In the genomic region with DNA sequence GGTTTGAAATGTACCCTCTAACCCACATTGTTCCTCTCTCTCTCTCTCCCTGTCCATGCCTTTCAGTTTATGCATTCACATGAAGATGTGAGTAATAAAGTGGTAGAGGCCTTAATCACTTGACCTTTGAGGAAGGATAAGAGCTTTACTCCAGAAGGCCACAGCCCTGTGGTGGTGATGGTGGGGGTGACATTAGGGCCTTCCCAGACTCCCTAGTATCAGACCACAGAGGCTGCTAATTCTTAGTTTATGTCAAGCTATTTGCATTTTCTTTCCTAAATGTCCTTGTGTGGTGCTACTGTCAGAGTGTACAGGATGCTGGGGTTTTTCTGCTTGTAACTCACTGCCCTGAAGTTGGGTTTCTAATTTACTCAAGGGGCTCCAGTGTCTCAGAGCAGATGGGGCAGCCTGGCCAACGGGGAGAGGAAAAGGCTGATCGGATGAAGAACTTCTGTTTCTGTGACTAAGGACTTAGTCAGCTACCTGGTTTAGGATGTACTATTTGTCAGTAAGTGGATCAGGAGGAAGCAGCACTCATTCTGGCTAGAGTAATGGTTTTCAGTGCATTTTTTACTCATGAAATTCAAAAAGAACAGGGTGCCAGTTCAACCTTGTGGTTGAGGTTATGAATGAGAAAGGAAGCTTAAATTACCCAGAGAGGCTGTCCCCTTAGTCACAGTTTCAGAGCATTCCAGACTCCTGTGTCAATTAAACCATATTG, we compare ENCODE assay signal across 8 cellular contexts.
DNase-seq lines count a peak whose midpoint lies in the region; ATAC-seq and TF ChIP-seq lines count a peak whose summit lies in the region.

No MANE protein-coding gene starts in this region.

- no peaks in the 10 kb centered on the region for H3K27me3 ChIP-seq in tibial nerve

- H3K4me3 ChIP-seq in tibial nerve = no peak overlapping the region

- TF ChIP-seq CTCF in activated CD8-positive, alpha-beta T cell treated with anti-CD3 and anti-CD28 coated beads for 36 hours (IDR thresholded peaks at IDR 0.05) = no peak
- TF ChIP-seq CTCF in tibial nerve (IDR thresholded peaks at IDR 0.05) = no peak

- H3K4me1 ChIP-seq in tibial nerve = peaks cover 0 to 4% (median 1%) of the 10 kb centered on the region in 4 donors

- DNase-seq in activated gamma-delta T cell treated with anti-CD3 and anti-CD28 coated beads, Interleukin-2, amount 50 U/mL, for 16 hours (ENCODE audit: low read depth) = peak; percentile 2
- no peak for DNase-seq in activated gamma-delta T cell (lab: John Stamatoyannopoulos, UW)
- peak; percentile 80 for DNase-seq in activated CD8-positive, alpha-beta T cell treated with anti-CD3 and anti-CD28 coated beads for 36 hours
- peak; percentile 7 to 93 for DNase-seq in lung microvascular endothelial cell (ENCODE audit: low read depth in 2 of 2)
- no peak for DNase-seq in NCI-H2107 treated with DMSO at 0.1 percent for 48 hours (lab: John Stamatoyannopoulos, UW; ENCODE audit: unreplicated experiment)
- no peak for DNase-seq in tibial nerve (ENCODE audit: low spot score in 2 of 2)
- no peak for DNase-seq in UCSD-AML1 (lab: John Stamatoyannopoulos, UW; ENCODE audit: unreplicated experiment)

- H3K9me3 Mint-ChIP-seq in activated CD8-positive, alpha-beta T cell treated with anti-CD3 and anti-CD28 coated beads for 36 hours = no peaks in the 10 kb centered on the region

- POLR2A ChIA-PET in activated CD8-positive, alpha-beta T cell treated with anti-CD3 and anti-CD28 coated beads for 36 hours (lab: Charles Lee) = interaction anchor here (0.7 to 2.3 kb wide), 6 partner anchors 43 to 129 kb away, joined by 3 to 20 read pairs (median 4); no protein-coding TSS in a partner anchor

- peak overlapping the region in 2 of 4 donors; percentile 38 to 47 for H3K27ac ChIP-seq in tibial nerve

- ATAC-seq in HG03135 (IDR thresholded peaks at IDR 0.05; ENCODE audit: unreplicated experiment) = peak; percentile 83
- peak; percentile 91 for ATAC-seq in activated CD8-positive, alpha-beta T cell treated with anti-CD3 and anti-CD28 coated beads for 36 hours

- CTCF ChIA-PET in activated CD8-positive, alpha-beta T cell treated with anti-CD3 and anti-CD28 coated beads for 36 hours (lab: Charles Lee) = interaction anchor here (0.8 to 1.3 kb wide), 4 partner anchors 33 to 698 kb away, joined by 3 to 4 read pairs (median 3); no protein-coding TSS in a partner anchor

- no peak for TF ChIP-seq POLR2A in tibial nerve (IDR thresholded peaks at IDR 0.05)

- H3K4me3 Mint-ChIP-seq in activated CD8-positive, alpha-beta T cell treated with anti-CD3 and anti-CD28 coated beads for 36 hours = no peak overlapping the region

- no peaks in the 10 kb centered on the region for H3K36me3 ChIP-seq in tibial nerve

- no peak for TF ChIP-seq EP300 in tibial nerve (IDR thresholded peaks at IDR 0.05)

- no peaks in the 10 kb centered on the region for H3K27me3 Mint-ChIP-seq in activated CD8-positive, alpha-beta T cell treated with anti-CD3 and anti-CD28 coated beads for 36 hours

- peak overlapping the region; percentile 80 for H3K27ac Mint-ChIP-seq in activated CD8-positive, alpha-beta T cell treated with anti-CD3 and anti-CD28 coated beads for 36 hours

- intact Hi-C loops in activated CD8-positive, alpha-beta T cell treated with anti-CD3 and anti-CD28 coated beads for 36 hours (cut with micrococcal nuclease) = loop anchor here (2.0 kb wide), 2 partner anchors 49 to 87 kb away; no protein-coding TSS in a partner anchor

- H3K9me3 ChIP-seq in tibial nerve = no peaks in the 10 kb centered on the region

- WGBS in tibial nerve, 2 donors = 52 to 59% methylated on average over 2 of the region's 2 CpGs

- peaks cover 59% of the 10 kb centered on the region for H3K4me1 Mint-ChIP-seq in activated CD8-positive, alpha-beta T cell treated with anti-CD3 and anti-CD28 coated beads for 36 hours (ENCODE audit: low read depth)

- no peaks in the 10 kb centered on the region for H3K36me3 Mint-ChIP-seq in activated CD8-positive, alpha-beta T cell treated with anti-CD3 and anti-CD28 coated beads for 36 hours (ENCODE audit: low read depth)

Comparison
In these comparisons a context has a peak if more than half of its experiments do, and no peak if none do; other contexts are left out.
1. DNase-seq: peak in activated gamma-delta T cell treated with anti-CD3 and anti-CD28 coated beads, Interleukin-2, amount 50 U/mL, for 16 hours (single experiment), activated CD8-positive, alpha-beta T cell treated with anti-CD3 and anti-CD28 coated beads for 36 hours (single experiment) and lung microvascular endothelial cell (2 of 2); none in activated gamma-delta T cell (single experiment), NCI-H2107 treated with DMSO at 0.1 percent for 48 hours (single experiment), tibial nerve (0 of 2) and UCSD-AML1 (single experiment).